ENCODE assay signal across 1 cellular context in genomic region chr10:32055478-32056135, GRCh38.
TF ChIP-seq lines count a peak whose summit lies in the region.

No MANE protein-coding gene starts in this region.

TF ChIP-seq in K562, 482 proteins besides CTCF, POLR2A, EP300 and RAD21 (continued from another document):
- TF ChIP-seq, protein P1, sequence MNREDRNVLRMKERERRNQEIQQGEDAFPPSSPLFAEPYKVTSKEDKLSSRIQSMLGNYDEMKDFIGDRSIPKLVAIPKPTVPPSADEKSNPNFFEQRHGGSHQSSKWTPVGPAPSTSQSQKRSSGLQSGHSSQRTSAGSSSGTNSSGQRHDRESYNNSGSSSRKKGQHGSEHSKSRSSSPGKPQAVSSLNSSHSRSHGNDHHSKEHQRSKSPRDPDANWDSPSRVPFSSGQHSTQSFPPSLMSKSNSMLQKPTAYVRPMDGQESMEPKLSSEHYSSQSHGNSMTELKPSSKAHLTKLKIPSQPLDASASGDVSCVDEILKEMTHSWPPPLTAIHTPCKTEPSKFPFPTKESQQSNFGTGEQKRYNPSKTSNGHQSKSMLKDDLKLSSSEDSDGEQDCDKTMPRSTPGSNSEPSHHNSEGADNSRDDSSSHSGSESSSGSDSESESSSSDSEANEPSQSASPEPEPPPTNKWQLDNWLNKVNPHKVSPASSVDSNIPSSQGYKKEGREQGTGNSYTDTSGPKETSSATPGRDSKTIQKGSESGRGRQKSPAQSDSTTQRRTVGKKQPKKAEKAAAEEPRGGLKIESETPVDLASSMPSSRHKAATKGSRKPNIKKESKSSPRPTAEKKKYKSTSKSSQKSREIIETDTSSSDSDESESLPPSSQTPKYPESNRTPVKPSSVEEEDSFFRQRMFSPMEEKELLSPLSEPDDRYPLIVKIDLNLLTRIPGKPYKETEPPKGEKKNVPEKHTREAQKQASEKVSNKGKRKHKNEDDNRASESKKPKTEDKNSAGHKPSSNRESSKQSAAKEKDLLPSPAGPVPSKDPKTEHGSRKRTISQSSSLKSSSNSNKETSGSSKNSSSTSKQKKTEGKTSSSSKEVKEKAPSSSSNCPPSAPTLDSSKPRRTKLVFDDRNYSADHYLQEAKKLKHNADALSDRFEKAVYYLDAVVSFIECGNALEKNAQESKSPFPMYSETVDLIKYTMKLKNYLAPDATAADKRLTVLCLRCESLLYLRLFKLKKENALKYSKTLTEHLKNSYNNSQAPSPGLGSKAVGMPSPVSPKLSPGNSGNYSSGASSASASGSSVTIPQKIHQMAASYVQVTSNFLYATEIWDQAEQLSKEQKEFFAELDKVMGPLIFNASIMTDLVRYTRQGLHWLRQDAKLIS (CRISPR knock-in tag; IDR thresholded peaks at IDR 0.05), result peak; percentile 83
- peak; percentile 75; the same call in 1 of the 2 replicates for TF ChIP-seq KAT7 (CRISPR knock-in tag; IDR thresholded peaks at IDR 0.05; ENCODE audit: borderline replicate concordance)
- no peak for TF ChIP-seq PRPF4 (IDR thresholded peaks at IDR 0.05; ENCODE audit: insufficient read depth, low read depth, low read length, poor library complexity, severe bottlenecking)
- no peak for TF ChIP-seq HNRNPL (IDR thresholded peaks at IDR 0.05; ENCODE audit: low read depth, low read length)
- no peak for TF ChIP-seq DDX20 (tag; IDR thresholded peaks at IDR 0.05; ENCODE audit: low read depth)
- peak; percentile 58 for TF ChIP-seq CHD2 (IDR thresholded peaks at IDR 0.05; ENCODE audit: low read depth, low read length)
- TF ChIP-seq MIER1 (IDR thresholded peaks at IDR 0.05; ENCODE audit: low read depth), result no peak
- TF ChIP-seq TAF9B (IDR thresholded peaks at IDR 0.05; ENCODE audit: partially characterized antibody), result peak; percentile 82
- no peak for TF ChIP-seq NR2C2 (CRISPR knock-in tag; IDR thresholded peaks at IDR 0.05)
- peak; percentile 42; the same call in 1 of the 2 replicates for TF ChIP-seq NR2C2 (tag; IDR thresholded peaks at IDR 0.05)
- TF ChIP-seq, protein P2, sequence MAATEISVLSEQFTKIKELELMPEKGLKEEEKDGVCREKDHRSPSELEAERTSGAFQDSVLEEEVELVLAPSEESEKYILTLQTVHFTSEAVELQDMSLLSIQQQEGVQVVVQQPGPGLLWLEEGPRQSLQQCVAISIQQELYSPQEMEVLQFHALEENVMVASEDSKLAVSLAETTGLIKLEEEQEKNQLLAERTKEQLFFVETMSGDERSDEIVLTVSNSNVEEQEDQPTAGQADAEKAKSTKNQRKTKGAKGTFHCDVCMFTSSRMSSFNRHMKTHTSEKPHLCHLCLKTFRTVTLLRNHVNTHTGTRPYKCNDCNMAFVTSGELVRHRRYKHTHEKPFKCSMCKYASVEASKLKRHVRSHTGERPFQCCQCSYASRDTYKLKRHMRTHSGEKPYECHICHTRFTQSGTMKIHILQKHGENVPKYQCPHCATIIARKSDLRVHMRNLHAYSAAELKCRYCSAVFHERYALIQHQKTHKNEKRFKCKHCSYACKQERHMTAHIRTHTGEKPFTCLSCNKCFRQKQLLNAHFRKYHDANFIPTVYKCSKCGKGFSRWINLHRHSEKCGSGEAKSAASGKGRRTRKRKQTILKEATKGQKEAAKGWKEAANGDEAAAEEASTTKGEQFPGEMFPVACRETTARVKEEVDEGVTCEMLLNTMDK (IDR thresholded peaks at IDR 0.05; ENCODE audit: borderline replicate concordance, insufficient read depth, low read depth, low read length, poor library complexity, severe bottlenecking), result peak; percentile 34
- peak; percentile 49; the same call in 1 of the 2 replicates for TF ChIP-seq MBD2 (IDR thresholded peaks at IDR 0.05; ENCODE audit: borderline replicate concordance, low read depth)
- peak; percentile 70; the same call in 1 of the 2 replicates for TF ChIP-seq ZBTB7A (IDR thresholded peaks at IDR 0.05; ENCODE audit: borderline replicate concordance, control insufficient read depth, low read depth, low read length)
- TF ChIP-seq EP400 (IDR thresholded peaks at IDR 0.05), result peak; percentile 85
- TF ChIP-seq ZNF707 (CRISPR knock-in tag; conservative IDR thresholded peaks at IDR 0.05), result no peak
- TF ChIP-seq RBM14 (IDR thresholded peaks at IDR 0.05; ENCODE audit: borderline replicate concordance, insufficient read depth, low read depth, low read length), result 0 out of 2 replicates have a peak, but pooled peaks have one; percentile 20
- peak; percentile 19 for TF ChIP-seq ZBTB1 (CRISPR knock-in tag; IDR thresholded peaks at IDR 0.05; ENCODE audit: borderline replicate concordance, low read depth)
- TF ChIP-seq MNT (conservative IDR thresholded peaks at IDR 0.05), result peak; percentile 65 to 79
- TF ChIP-seq NKRF (IDR thresholded peaks at IDR 0.05; ENCODE audit: borderline replicate concordance), result peak; percentile 88
- TF ChIP-seq, protein P3, sequence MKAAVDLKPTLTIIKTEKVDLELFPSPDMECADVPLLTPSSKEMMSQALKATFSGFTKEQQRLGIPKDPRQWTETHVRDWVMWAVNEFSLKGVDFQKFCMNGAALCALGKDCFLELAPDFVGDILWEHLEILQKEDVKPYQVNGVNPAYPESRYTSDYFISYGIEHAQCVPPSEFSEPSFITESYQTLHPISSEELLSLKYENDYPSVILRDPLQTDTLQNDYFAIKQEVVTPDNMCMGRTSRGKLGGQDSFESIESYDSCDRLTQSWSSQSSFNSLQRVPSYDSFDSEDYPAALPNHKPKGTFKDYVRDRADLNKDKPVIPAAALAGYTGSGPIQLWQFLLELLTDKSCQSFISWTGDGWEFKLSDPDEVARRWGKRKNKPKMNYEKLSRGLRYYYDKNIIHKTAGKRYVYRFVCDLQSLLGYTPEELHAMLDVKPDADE (conservative IDR thresholded peaks at IDR 0.05; ENCODE audit: control insufficient read depth, low read depth, low read length), result peak; percentile 73; the same call in 1 of the 2 replicates
- TF ChIP-seq FOXM1 (IDR thresholded peaks at IDR 0.05; ENCODE audit: low read depth), result peak; percentile 5; the same call in 1 of the 2 replicates
- no peak for TF ChIP-seq FOXM1 (CRISPR knock-in tag; IDR thresholded peaks at IDR 0.05; ENCODE audit: low read depth)
- peak; percentile 21; the same call in 1 of the 2 replicates for TF ChIP-seq SIN3B (IDR thresholded peaks at IDR 0.05; ENCODE audit: low read depth)
- TF ChIP-seq PRDM10 (IDR thresholded peaks at IDR 0.05; ENCODE audit: partially characterized antibody), result peak; percentile 71
- TF ChIP-seq ARID4B (CRISPR knock-in tag; IDR thresholded peaks at IDR 0.05), result peak; percentile 91
- TF ChIP-seq RBBP5 (IDR thresholded peaks at IDR 0.05; ENCODE audit: borderline replicate concordance, insufficient read depth, low read length, poor library complexity, severe bottlenecking), result peak; percentile 84
- TF ChIP-seq BHLHE40 (IDR thresholded peaks at IDR 0.05; ENCODE audit: low read length), result peak; percentile 82
- TF ChIP-seq SIN3A (IDR thresholded peaks at IDR 0.05; ENCODE audit: borderline replicate concordance in 2 of 2, control insufficient read depth in 1 of 2, low read depth in 2 of 2, low read length in 2 of 2), result peak in 1 of 2 experiments; percentile 87; a peak in 1 of 4 replicates
- peak in 1 of 2 experiments; percentile 9; a peak in 1 of 4 replicates for TF ChIP-seq RCOR1 (IDR thresholded peaks at IDR 0.05; ENCODE audit: borderline replicate concordance in 1 of 2, low read depth in 2 of 2, low read length in 2 of 2)
- TF ChIP-seq XRCC3 (IDR thresholded peaks at IDR 0.05), result no peak
